In genomic region chr11:129894281-129895125, GRCh38 we compare ENCODE assay signal across 8 cellular contexts. TPM values are rescaled to one million over a fixed set of nuclear protein-coding genes. Genes with fewer than 3 reads are reported as not detected.
DNase-seq lines count a peak whose midpoint lies in the region; ATAC-seq and TF ChIP-seq lines count a peak whose summit lies in the region.

No MANE protein-coding gene starts in this region.

- H3K27me3 ChIP-seq in neutrophil: peaks cover 6% of the 10 kb centered on the region

- no peak for TF ChIP-seq CTCF in neutrophil (IDR thresholded peaks at IDR 0.05)

- CTCF ChIA-PET in activated CD8-positive, alpha-beta memory T cell treated with anti-CD3 and anti-CD28 coated beads, Interleukin-2, amount 10 ng/mL, durations not matched to agents 7 days and 5 days (lab: Charles Lee): interaction anchor here (1.0 to 2.5 kb wide), 2 partner anchors 13 to 238 kb away, joined by 4 to 11 read pairs; no protein-coding TSS in a partner anchor

- DNase-seq in activated CD8-positive, alpha-beta memory T cell treated with anti-CD3 and anti-CD28 coated beads, Interleukin-2, amount 10 ng/mL, durations not matched to agents 7 days and 5 days: no peak
- DNase-seq in activated CD8-positive, alpha-beta memory T cell treated with anti-CD3 and anti-CD28 coated beads for 24 hours: no peak
- DNase-seq in T-helper 2 cell treated with Interferon-gamma antibody and Interleukin-4, amounts not matched to agents 5 μg/mL and 100 μg/mL, for 36 hours (ENCODE audit: low spot score): peak; percentile 17
- DNase-seq in fibroblast of peridontal ligament (ENCODE audit: extremely low read depth) (peak; percentile 8), HuH-7.5 (ENCODE audit: low spot score) (no peak)
- no peak for DNase-seq in activated CD4-positive, CD25-positive, alpha-beta regulatory T cell treated with anti-CD3 and anti-CD28 coated beads, Interleukin-2, amount 50 U/mL, for 72 hours

- peaks cover 33% of the 10 kb centered on the region for H3K4me1 Mint-ChIP-seq in activated CD8-positive, alpha-beta memory T cell treated with anti-CD3 and anti-CD28 coated beads, Interleukin-2, amount 10 ng/mL, durations not matched to agents 7 days and 5 days
- peaks cover 25% of the 10 kb centered on the region for H3K4me1 Mint-ChIP-seq in T-helper 2 cell treated with Interferon-gamma antibody and Interleukin-4, amounts not matched to agents 5 μg/mL and 100 μg/mL, for 36 hours (ENCODE audit: low read depth)

- H3K4me3 ChIP-seq in neutrophil (ENCODE audit: low read depth in 1 of 2, low read length in 1 of 2): peak overlapping the region; percentile 80 to 98

- ATAC-seq in activated CD8-positive, alpha-beta memory T cell treated with anti-CD3 and anti-CD28 coated beads, Interleukin-2, amount 10 ng/mL, durations not matched to agents 7 days and 5 days: peak; percentile 13
- peak; percentile 5 for ATAC-seq in HG03354 (IDR thresholded peaks at IDR 0.05; ENCODE audit: poor library complexity, severe bottlenecking, unreplicated experiment)

- peaks cover 35% of the 10 kb centered on the region for H3K36me3 ChIP-seq in neutrophil

- H3K27ac ChIP-seq in neutrophil: peak overlapping the region; percentile 79

- H3K27ac Mint-ChIP-seq in activated CD8-positive, alpha-beta memory T cell treated with anti-CD3 and anti-CD28 coated beads, Interleukin-2, amount 10 ng/mL, durations not matched to agents 7 days and 5 days: peak overlapping the region; percentile 85
- H3K27ac Mint-ChIP-seq in T-helper 2 cell treated with Interferon-gamma antibody and Interleukin-4, amounts not matched to agents 5 μg/mL and 100 μg/mL, for 36 hours: peak overlapping the region; percentile 86

- H3K36me3 Mint-ChIP-seq in activated CD8-positive, alpha-beta memory T cell treated with anti-CD3 and anti-CD28 coated beads, Interleukin-2, amount 10 ng/mL, durations not matched to agents 7 days and 5 days: peaks cover 25% of the 10 kb centered on the region
- peaks cover 33% of the 10 kb centered on the region for H3K36me3 Mint-ChIP-seq in T-helper 2 cell treated with Interferon-gamma antibody and Interleukin-4, amounts not matched to agents 5 μg/mL and 100 μg/mL, for 36 hours (ENCODE audit: low read depth)

- peaks cover 17 to 18% of the 10 kb centered on the region in 2 experiments for H3K4me1 ChIP-seq in neutrophil (ENCODE audit: control insufficient read depth in 1 of 2, insufficient read depth in 1 of 2, low read depth in 1 of 2, low read length in 1 of 2)

- no peaks in the 10 kb centered on the region for H3K9me3 ChIP-seq in neutrophil

- peak overlapping the region; percentile 83 for H3K4me3 Mint-ChIP-seq in activated CD8-positive, alpha-beta memory T cell treated with anti-CD3 and anti-CD28 coated beads, Interleukin-2, amount 10 ng/mL, durations not matched to agents 7 days and 5 days
- peak overlapping the region; percentile 93 for H3K4me3 Mint-ChIP-seq in T-helper 2 cell treated with Interferon-gamma antibody and Interleukin-4, amounts not matched to agents 5 μg/mL and 100 μg/mL, for 36 hours

- H3K9me3 Mint-ChIP-seq in activated CD8-positive, alpha-beta memory T cell treated with anti-CD3 and anti-CD28 coated beads, Interleukin-2, amount 10 ng/mL, durations not matched to agents 7 days and 5 days (ENCODE audit: low read depth): no peaks in the 10 kb centered on the region
- H3K9me3 Mint-ChIP-seq in T-helper 2 cell treated with Interferon-gamma antibody and Interleukin-4, amounts not matched to agents 5 μg/mL and 100 μg/mL, for 36 hours: no peaks in the 10 kb centered on the region

- H3K27me3 Mint-ChIP-seq in activated CD8-positive, alpha-beta memory T cell treated with anti-CD3 and anti-CD28 coated beads, Interleukin-2, amount 10 ng/mL, durations not matched to agents 7 days and 5 days: peaks cover 6% of the 10 kb centered on the region
- no peaks in the 10 kb centered on the region for H3K27me3 Mint-ChIP-seq in T-helper 2 cell treated with Interferon-gamma antibody and Interleukin-4, amounts not matched to agents 5 μg/mL and 100 μg/mL, for 36 hours (ENCODE audit: low read depth)

RNA-seq across cellular contexts. Expression of gene NFRKB, which starts 0.9 kb away (rescaled TPM):
- total RNA-seq in activated CD8-positive, alpha-beta memory T cell treated with anti-CD3 and anti-CD28 coated beads, Interleukin-2, amount 10 ng/mL, durations not matched to agents 7 days and 5 days: 10 to 100 TPM; 31.8 to 39.9 TPM

Comparison
In these comparisons a context has a peak if more than half of its experiments do, and no peak if none do; other contexts are left out.
1. DNase-seq: peak in T-helper 2 cell treated with Interferon-gamma antibody and Interleukin-4, amounts not matched to agents 5 μg/mL and 100 μg/mL, for 36 hours (single experiment) and fibroblast of peridontal ligament (single experiment); none in activated CD8-positive, alpha-beta memory T cell treated with anti-CD3 and anti-CD28 coated beads, Interleukin-2, amount 10 ng/mL, durations not matched to agents 7 days and 5 days (single experiment), activated CD8-positive, alpha-beta memory T cell treated with anti-CD3 and anti-CD28 coated beads for 24 hours (single experiment), HuH-7.5 (single experiment) and activated CD4-positive, CD25-positive, alpha-beta regulatory T cell treated with anti-CD3 and anti-CD28 coated beads, Interleukin-2, amount 50 U/mL, for 72 hours (single experiment).